ENCODE assay signal across 3 cellular contexts in the genomic region with DNA sequence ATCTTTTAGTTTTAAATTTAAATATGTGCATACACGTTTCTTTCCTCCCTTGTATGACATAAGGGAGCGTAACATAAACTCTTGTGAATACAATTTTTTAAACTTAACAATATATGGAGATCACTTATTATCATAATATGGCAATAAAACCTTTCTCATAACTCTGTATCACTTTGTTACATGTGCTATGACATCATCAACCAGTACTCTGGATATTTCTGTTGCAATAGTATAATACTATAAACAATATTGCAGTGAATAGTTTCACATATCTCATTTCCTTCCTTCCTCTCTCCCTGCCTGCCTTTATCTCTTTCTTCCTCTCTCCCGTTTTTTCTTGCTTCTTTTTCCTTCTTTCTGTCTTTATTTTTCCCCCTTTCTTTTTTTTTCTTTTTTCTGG.
TF ChIP-seq lines count a peak whose summit lies in the region.

No MANE protein-coding gene starts in this region.

TF ChIP-seq in SK-N-SH, 30 proteins besides CTCF, POLR2A, EP300 and RAD21 (continued from another document):
- TF ChIP-seq, protein P1, sequence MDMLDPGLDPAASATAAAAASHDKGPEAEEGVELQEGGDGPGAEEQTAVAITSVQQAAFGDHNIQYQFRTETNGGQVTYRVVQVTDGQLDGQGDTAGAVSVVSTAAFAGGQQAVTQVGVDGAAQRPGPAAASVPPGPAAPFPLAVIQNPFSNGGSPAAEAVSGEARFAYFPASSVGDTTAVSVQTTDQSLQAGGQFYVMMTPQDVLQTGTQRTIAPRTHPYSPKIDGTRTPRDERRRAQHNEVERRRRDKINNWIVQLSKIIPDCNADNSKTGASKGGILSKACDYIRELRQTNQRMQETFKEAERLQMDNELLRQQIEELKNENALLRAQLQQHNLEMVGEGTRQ (IDR thresholded peaks at IDR 0.05; ENCODE audit: borderline replicate concordance, low read depth, low read length), result no peak
- TF ChIP-seq, protein P2, sequence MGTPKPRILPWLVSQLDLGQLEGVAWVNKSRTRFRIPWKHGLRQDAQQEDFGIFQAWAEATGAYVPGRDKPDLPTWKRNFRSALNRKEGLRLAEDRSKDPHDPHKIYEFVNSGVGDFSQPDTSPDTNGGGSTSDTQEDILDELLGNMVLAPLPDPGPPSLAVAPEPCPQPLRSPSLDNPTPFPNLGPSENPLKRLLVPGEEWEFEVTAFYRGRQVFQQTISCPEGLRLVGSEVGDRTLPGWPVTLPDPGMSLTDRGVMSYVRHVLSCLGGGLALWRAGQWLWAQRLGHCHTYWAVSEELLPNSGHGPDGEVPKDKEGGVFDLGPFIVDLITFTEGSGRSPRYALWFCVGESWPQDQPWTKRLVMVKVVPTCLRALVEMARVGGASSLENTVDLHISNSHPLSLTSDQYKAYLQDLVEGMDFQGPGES (IDR thresholded peaks at IDR 0.05; ENCODE audit: low read depth, low read length), result no peak
- TF ChIP-seq, protein P3, sequence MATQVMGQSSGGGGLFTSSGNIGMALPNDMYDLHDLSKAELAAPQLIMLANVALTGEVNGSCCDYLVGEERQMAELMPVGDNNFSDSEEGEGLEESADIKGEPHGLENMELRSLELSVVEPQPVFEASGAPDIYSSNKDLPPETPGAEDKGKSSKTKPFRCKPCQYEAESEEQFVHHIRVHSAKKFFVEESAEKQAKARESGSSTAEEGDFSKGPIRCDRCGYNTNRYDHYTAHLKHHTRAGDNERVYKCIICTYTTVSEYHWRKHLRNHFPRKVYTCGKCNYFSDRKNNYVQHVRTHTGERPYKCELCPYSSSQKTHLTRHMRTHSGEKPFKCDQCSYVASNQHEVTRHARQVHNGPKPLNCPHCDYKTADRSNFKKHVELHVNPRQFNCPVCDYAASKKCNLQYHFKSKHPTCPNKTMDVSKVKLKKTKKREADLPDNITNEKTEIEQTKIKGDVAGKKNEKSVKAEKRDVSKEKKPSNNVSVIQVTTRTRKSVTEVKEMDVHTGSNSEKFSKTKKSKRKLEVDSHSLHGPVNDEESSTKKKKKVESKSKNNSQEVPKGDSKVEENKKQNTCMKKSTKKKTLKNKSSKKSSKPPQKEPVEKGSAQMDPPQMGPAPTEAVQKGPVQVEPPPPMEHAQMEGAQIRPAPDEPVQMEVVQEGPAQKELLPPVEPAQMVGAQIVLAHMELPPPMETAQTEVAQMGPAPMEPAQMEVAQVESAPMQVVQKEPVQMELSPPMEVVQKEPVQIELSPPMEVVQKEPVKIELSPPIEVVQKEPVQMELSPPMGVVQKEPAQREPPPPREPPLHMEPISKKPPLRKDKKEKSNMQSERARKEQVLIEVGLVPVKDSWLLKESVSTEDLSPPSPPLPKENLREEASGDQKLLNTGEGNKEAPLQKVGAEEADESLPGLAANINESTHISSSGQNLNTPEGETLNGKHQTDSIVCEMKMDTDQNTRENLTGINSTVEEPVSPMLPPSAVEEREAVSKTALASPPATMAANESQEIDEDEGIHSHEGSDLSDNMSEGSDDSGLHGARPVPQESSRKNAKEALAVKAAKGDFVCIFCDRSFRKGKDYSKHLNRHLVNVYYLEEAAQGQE (IDR thresholded peaks at IDR 0.05; ENCODE audit: low read depth, low read length), result no peak
- TF ChIP-seq SMC3 (IDR thresholded peaks at IDR 0.05; ENCODE audit: low read depth, low read length), result no peak
- TF ChIP-seq TAF1 (IDR thresholded peaks at IDR 0.05; ENCODE audit: borderline replicate concordance, low read depth, low read length), result no peak
TF ChIP-seq in SK-N-SH: peak in this region for 0.

TF ChIP-seq in SK-N-SH treated with all-trans-retinoic acid at 6 μM for 48 hours, 23 proteins besides CTCF, POLR2A, EP300 and RAD21 (continued from another document):
- TF ChIP-seq, protein P4, sequence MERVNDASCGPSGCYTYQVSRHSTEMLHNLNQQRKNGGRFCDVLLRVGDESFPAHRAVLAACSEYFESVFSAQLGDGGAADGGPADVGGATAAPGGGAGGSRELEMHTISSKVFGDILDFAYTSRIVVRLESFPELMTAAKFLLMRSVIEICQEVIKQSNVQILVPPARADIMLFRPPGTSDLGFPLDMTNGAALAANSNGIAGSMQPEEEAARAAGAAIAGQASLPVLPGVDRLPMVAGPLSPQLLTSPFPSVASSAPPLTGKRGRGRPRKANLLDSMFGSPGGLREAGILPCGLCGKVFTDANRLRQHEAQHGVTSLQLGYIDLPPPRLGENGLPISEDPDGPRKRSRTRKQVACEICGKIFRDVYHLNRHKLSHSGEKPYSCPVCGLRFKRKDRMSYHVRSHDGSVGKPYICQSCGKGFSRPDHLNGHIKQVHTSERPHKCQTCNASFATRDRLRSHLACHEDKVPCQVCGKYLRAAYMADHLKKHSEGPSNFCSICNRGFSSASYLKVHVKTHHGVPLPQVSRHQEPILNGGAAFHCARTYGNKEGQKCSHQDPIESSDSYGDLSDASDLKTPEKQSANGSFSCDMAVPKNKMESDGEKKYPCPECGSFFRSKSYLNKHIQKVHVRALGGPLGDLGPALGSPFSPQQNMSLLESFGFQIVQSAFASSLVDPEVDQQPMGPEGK (CRISPR knock-in tag; IDR thresholded peaks at IDR 0.05; ENCODE audit: borderline replicate concordance), result no peak
- no peak for TF ChIP-seq ZFP3 (CRISPR knock-in tag; IDR thresholded peaks at IDR 0.05)
- TF ChIP-seq SNAI2 (CRISPR knock-in tag; IDR thresholded peaks at IDR 0.05), result no peak
- TF ChIP-seq, protein P5, sequence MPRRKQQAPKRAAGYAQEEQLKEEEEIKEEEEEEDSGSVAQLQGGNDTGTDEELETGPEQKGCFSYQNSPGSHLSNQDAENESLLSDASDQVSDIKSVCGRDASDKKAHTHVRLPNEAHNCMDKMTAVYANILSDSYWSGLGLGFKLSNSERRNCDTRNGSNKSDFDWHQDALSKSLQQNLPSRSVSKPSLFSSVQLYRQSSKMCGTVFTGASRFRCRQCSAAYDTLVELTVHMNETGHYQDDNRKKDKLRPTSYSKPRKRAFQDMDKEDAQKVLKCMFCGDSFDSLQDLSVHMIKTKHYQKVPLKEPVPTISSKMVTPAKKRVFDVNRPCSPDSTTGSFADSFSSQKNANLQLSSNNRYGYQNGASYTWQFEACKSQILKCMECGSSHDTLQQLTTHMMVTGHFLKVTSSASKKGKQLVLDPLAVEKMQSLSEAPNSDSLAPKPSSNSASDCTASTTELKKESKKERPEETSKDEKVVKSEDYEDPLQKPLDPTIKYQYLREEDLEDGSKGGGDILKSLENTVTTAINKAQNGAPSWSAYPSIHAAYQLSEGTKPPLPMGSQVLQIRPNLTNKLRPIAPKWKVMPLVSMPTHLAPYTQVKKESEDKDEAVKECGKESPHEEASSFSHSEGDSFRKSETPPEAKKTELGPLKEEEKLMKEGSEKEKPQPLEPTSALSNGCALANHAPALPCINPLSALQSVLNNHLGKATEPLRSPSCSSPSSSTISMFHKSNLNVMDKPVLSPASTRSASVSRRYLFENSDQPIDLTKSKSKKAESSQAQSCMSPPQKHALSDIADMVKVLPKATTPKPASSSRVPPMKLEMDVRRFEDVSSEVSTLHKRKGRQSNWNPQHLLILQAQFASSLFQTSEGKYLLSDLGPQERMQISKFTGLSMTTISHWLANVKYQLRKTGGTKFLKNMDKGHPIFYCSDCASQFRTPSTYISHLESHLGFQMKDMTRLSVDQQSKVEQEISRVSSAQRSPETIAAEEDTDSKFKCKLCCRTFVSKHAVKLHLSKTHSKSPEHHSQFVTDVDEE (CRISPR knock-in tag; IDR thresholded peaks at IDR 0.05), result no peak
- TF ChIP-seq, protein P6, sequence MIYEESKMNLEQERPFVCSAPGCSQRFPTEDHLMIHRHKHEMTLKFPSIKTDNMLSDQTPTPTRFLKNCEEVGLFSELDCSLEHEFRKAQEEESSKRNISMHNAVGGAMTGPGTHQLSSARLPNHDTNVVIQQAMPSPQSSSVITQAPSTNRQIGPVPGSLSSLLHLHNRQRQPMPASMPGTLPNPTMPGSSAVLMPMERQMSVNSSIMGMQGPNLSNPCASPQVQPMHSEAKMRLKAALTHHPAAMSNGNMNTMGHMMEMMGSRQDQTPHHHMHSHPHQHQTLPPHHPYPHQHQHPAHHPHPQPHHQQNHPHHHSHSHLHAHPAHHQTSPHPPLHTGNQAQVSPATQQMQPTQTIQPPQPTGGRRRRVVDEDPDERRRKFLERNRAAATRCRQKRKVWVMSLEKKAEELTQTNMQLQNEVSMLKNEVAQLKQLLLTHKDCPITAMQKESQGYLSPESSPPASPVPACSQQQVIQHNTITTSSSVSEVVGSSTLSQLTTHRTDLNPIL (CRISPR knock-in tag; IDR thresholded peaks at IDR 0.05; ENCODE audit: low read depth), result no peak
- no peak for TF ChIP-seq ZNF565 (CRISPR knock-in tag; conservative IDR thresholded peaks at IDR 0.05; ENCODE audit: low read depth)
- TF ChIP-seq CSDC2 (CRISPR knock-in tag; IDR thresholded peaks at IDR 0.05), result no peak

TF ChIP-seq in WTC11, 78 proteins besides CTCF, POLR2A, EP300 and RAD21 (continued from another document and continues in another):
- TF ChIP-seq, protein P7, sequence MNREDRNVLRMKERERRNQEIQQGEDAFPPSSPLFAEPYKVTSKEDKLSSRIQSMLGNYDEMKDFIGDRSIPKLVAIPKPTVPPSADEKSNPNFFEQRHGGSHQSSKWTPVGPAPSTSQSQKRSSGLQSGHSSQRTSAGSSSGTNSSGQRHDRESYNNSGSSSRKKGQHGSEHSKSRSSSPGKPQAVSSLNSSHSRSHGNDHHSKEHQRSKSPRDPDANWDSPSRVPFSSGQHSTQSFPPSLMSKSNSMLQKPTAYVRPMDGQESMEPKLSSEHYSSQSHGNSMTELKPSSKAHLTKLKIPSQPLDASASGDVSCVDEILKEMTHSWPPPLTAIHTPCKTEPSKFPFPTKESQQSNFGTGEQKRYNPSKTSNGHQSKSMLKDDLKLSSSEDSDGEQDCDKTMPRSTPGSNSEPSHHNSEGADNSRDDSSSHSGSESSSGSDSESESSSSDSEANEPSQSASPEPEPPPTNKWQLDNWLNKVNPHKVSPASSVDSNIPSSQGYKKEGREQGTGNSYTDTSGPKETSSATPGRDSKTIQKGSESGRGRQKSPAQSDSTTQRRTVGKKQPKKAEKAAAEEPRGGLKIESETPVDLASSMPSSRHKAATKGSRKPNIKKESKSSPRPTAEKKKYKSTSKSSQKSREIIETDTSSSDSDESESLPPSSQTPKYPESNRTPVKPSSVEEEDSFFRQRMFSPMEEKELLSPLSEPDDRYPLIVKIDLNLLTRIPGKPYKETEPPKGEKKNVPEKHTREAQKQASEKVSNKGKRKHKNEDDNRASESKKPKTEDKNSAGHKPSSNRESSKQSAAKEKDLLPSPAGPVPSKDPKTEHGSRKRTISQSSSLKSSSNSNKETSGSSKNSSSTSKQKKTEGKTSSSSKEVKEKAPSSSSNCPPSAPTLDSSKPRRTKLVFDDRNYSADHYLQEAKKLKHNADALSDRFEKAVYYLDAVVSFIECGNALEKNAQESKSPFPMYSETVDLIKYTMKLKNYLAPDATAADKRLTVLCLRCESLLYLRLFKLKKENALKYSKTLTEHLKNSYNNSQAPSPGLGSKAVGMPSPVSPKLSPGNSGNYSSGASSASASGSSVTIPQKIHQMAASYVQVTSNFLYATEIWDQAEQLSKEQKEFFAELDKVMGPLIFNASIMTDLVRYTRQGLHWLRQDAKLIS (CRISPR knock-in tag; IDR thresholded peaks at IDR 0.05; ENCODE audit: borderline replicate concordance), result no peak
- no peak for TF ChIP-seq KAT7 (CRISPR knock-in tag; IDR thresholded peaks at IDR 0.05; ENCODE audit: borderline replicate concordance)
- TF ChIP-seq, protein P8, sequence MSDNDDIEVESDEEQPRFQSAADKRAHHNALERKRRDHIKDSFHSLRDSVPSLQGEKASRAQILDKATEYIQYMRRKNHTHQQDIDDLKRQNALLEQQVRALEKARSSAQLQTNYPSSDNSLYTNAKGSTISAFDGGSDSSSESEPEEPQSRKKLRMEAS (CRISPR knock-in tag; IDR thresholded peaks at IDR 0.05), result no peak
- TF ChIP-seq, protein P9, sequence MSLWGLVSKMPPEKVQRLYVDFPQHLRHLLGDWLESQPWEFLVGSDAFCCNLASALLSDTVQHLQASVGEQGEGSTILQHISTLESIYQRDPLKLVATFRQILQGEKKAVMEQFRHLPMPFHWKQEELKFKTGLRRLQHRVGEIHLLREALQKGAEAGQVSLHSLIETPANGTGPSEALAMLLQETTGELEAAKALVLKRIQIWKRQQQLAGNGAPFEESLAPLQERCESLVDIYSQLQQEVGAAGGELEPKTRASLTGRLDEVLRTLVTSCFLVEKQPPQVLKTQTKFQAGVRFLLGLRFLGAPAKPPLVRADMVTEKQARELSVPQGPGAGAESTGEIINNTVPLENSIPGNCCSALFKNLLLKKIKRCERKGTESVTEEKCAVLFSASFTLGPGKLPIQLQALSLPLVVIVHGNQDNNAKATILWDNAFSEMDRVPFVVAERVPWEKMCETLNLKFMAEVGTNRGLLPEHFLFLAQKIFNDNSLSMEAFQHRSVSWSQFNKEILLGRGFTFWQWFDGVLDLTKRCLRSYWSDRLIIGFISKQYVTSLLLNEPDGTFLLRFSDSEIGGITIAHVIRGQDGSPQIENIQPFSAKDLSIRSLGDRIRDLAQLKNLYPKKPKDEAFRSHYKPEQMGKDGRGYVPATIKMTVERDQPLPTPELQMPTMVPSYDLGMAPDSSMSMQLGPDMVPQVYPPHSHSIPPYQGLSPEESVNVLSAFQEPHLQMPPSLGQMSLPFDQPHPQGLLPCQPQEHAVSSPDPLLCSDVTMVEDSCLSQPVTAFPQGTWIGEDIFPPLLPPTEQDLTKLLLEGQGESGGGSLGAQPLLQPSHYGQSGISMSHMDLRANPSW (CRISPR knock-in tag; conservative IDR thresholded peaks at IDR 0.05; ENCODE audit: low read depth), result no peak
- no peak for TF ChIP-seq OVOL2 (CRISPR knock-in tag; IDR thresholded peaks at IDR 0.05; ENCODE audit: borderline replicate concordance)
- no peak for TF ChIP-seq CBFB (CRISPR knock-in tag; IDR thresholded peaks at IDR 0.05; ENCODE audit: low read depth)
- TF ChIP-seq, protein P10, sequence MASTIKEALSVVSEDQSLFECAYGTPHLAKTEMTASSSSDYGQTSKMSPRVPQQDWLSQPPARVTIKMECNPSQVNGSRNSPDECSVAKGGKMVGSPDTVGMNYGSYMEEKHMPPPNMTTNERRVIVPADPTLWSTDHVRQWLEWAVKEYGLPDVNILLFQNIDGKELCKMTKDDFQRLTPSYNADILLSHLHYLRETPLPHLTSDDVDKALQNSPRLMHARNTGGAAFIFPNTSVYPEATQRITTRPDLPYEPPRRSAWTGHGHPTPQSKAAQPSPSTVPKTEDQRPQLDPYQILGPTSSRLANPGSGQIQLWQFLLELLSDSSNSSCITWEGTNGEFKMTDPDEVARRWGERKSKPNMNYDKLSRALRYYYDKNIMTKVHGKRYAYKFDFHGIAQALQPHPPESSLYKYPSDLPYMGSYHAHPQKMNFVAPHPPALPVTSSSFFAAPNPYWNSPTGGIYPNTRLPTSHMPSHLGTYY (CRISPR knock-in tag; IDR thresholded peaks at IDR 0.05), result no peak
- TF ChIP-seq ZNF416 (CRISPR knock-in tag; IDR thresholded peaks at IDR 0.05), result no peak
- TF ChIP-seq, protein P11, sequence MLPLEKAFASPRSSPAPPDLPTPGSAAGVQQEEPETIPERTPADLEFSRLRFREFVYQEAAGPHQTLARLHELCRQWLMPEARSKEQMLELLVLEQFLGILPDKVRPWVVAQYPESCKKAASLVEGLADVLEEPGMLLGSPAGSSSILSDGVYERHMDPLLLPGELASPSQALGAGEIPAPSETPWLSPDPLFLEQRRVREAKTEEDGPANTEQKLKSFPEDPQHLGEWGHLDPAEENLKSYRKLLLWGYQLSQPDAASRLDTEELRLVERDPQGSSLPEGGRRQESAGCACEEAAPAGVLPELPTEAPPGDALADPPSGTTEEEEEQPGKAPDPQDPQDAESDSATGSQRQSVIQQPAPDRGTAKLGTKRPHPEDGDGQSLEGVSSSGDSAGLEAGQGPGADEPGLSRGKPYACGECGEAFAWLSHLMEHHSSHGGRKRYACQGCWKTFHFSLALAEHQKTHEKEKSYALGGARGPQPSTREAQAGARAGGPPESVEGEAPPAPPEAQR (CRISPR knock-in tag; IDR thresholded peaks at IDR 0.05), result no peak
- TF ChIP-seq, protein P1 (CRISPR knock-in tag; IDR thresholded peaks at IDR 0.05), result no peak
